9 cellular contexts compared by ENCODE assay signal in the genomic region with DNA sequence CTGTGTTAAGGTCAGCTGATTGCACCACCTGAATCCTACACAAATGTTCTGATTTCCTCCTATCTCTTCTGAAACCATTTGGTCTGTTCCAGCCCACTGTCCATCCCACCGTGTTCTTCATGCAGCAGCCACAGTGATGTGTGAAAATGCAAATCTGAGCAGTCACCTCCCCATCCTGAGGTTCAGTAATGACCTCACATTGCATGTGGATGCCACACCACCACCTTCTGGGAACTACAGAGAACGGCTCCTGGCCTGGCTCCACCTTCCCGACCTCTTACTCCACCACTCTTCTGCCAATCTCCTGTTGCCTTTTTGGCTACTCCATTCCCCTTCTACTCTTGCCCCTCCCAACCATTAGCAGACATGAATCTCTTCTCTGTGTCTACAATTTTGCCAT.
DNase-seq lines count a peak whose midpoint lies in the region; ATAC-seq and TF ChIP-seq lines count a peak whose summit lies in the region.
"Had no signal": no experiment of that assay in that cellular context is flagged by ENCODE, and none has a peak within 500 bp of the region (broad histone marks: within the 10 kb centered on the region; RNA-seq: fewer than 3 reads in every experiment).

No MANE protein-coding gene starts in this region.

- no peak for DNase-seq in CD14-positive monocyte (ENCODE audit: low spot score)
- peak; percentile 44 for DNase-seq in HT1080 (ENCODE audit: low read depth)
- peak; percentile 42 for DNase-seq in fibroblast of villous mesenchyme (ENCODE audit: low read depth)
- no peak for DNase-seq in GOT3 (lab: John Stamatoyannopoulos, UW)
- DNase-seq in SKM-1 (lab: John Stamatoyannopoulos, UW; ENCODE audit: unreplicated experiment), result no peak
- no peak for DNase-seq in activated CD4-positive, alpha-beta T cell treated with anti-CD3 and anti-CD28 coated beads for 48 hours

- H3K36me3 Mint-ChIP-seq in CD14-positive monocyte, result peaks cover 77 to 90% of the 10 kb centered on the region in 2 donors
- peaks cover 59% of the 10 kb centered on the region for H3K36me3 Mint-ChIP-seq in stimulated activated memory B cell treated with anti-CD40 and anti-IgM and Interleukin-4, amounts not matched to agents 10 μg/mL and 1 μg/mL and 100 μg/mL, for 72 hours

- intact Hi-C loops in CD14-positive monocyte (cut with micrococcal nuclease), result no loop called here

- H3K4me3 ChIP-seq in fibroblast of villous mesenchyme (ENCODE audit: low read depth, low read length), result no peak overlapping the region
- H3K4me3 ChIP-seq: BLaER1 treated with 17β-estradiol and CSF1 and Interleukin-3, amounts not matched to agents 10 nM and 100 nM had no signal

- H3K4me1 Mint-ChIP-seq in CD14-positive monocyte, result no peaks in the 10 kb centered on the region
- peaks cover 6% of the 10 kb centered on the region for H3K4me1 Mint-ChIP-seq in stimulated activated memory B cell treated with anti-CD40 and anti-IgM and Interleukin-4, amounts not matched to agents 10 μg/mL and 1 μg/mL and 100 μg/mL, for 72 hours

- H3K4me3 Mint-ChIP-seq in CD14-positive monocyte, result no peak overlapping the region
- H3K4me3 Mint-ChIP-seq in stimulated activated memory B cell treated with anti-CD40 and anti-IgM and Interleukin-4, amounts not matched to agents 10 μg/mL and 1 μg/mL and 100 μg/mL, for 72 hours, result no peak overlapping the region

- no peaks in the 10 kb centered on the region for H3K9me3 Mint-ChIP-seq in CD14-positive monocyte
- no peaks in the 10 kb centered on the region for H3K9me3 Mint-ChIP-seq in stimulated activated memory B cell treated with anti-CD40 and anti-IgM and Interleukin-4, amounts not matched to agents 10 μg/mL and 1 μg/mL and 100 μg/mL, for 72 hours

- H3K27ac Mint-ChIP-seq in CD14-positive monocyte, result peak overlapping the region in 4 of 7 donors; percentile 11 to 46 (median 36)
- H3K27ac Mint-ChIP-seq in stimulated activated memory B cell treated with anti-CD40 and anti-IgM and Interleukin-4, amounts not matched to agents 10 μg/mL and 1 μg/mL and 100 μg/mL, for 72 hours, result no peak overlapping the region

- ATAC-seq in GM21360 (IDR thresholded peaks at IDR 0.05; ENCODE audit: unreplicated experiment), result peak; percentile 82
- no peak for ATAC-seq in stimulated activated memory B cell treated with anti-CD40 and anti-IgM and Interleukin-4, amounts not matched to agents 10 μg/mL and 1 μg/mL and 100 μg/mL, for 72 hours

- no peaks in the 10 kb centered on the region for H3K27me3 Mint-ChIP-seq in CD14-positive monocyte (ENCODE audit: low read depth in 3 of 3)
- H3K27me3 Mint-ChIP-seq in stimulated activated memory B cell treated with anti-CD40 and anti-IgM and Interleukin-4, amounts not matched to agents 10 μg/mL and 1 μg/mL and 100 μg/mL, for 72 hours, result no peaks in the 10 kb centered on the region

- TF ChIP-seq CTCF in CD14-positive monocyte (IDR thresholded peaks at IDR 0.05) (no peak), fibroblast of villous mesenchyme (IDR thresholded peaks at IDR 0.05; ENCODE audit: insufficient read depth, low read depth, low read length) (no peak)

Comparison
In these comparisons a context has a peak if more than half of its experiments do, and no peak if none do; other contexts are left out.
1. DNase-seq: peak in HT1080 (single experiment) and fibroblast of villous mesenchyme (single experiment); none in CD14-positive monocyte (single experiment), GOT3 (single experiment), SKM-1 (single experiment) and activated CD4-positive, alpha-beta T cell treated with anti-CD3 and anti-CD28 coated beads for 48 hours (single experiment).